Comparison of ENCODE assay signal across 1 cellular context in genomic region chr20:19628570-19629134, GRCh38.
TF ChIP-seq lines count a peak whose summit lies in the region.

No MANE protein-coding gene starts in this region.

TF ChIP-seq in H1, 55 proteins besides CTCF, POLR2A, EP300 and RAD21 (continued from another document):
- TF ChIP-seq CHD7 (IDR thresholded peaks at IDR 0.05; ENCODE audit: insufficient replicate concordance, low read length) = no peak
TF ChIP-seq in H1: peak in this region for 3.
